In the genomic region with DNA sequence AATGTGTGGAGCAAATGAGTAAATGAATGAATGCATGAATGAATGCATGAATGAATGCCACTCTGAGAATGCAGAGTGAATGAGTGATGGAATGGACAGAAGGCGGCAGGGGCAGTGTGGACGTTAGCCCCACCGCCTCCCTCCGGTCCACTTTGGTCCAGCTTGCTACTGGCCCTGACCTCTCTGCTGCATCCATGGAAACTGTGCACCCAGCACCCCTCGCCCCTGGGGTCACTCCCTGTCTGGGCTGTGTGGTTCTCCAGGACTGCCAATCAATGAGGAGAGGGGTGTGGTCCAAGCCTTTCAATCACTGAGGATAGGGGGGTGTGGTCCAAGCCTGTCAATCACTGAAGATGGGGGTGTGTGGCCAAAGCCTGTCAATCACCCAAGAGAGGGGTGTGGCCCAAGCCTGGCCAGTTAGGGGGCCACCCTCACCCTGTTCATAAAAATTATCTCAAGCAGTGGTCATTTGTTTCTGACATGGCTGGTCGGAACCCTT, we compare ENCODE assay signal across 9 cellular contexts. TPM values are rescaled to one million over a fixed set of nuclear protein-coding genes. Genes with fewer than 3 reads are reported as not detected.
DNase-seq lines count a peak whose midpoint lies in the region; ATAC-seq and TF ChIP-seq lines count a peak whose summit lies in the region.
"Had no signal": no experiment of that assay in that cellular context is flagged by ENCODE, and none has a peak within 500 bp of the region (broad histone marks: within the 10 kb centered on the region; RNA-seq: fewer than 3 reads in every experiment).

No MANE protein-coding gene starts in this region.

- no peaks in the 10 kb centered on the region for H3K9me3 ChIP-seq in left lung

- H3K4me3 Mint-ChIP-seq in activated CD4-positive, alpha-beta memory T cell treated with anti-CD3 and anti-CD28 coated beads, Interleukin-2, amount 10 ng/mL, durations not matched to agents 7 days and 5 days, result no peak overlapping the region
- no peak overlapping the region for H3K4me3 Mint-ChIP-seq in mesothelial cell of epicardium

- peak overlapping the region; percentile 67 for H3K27ac Mint-ChIP-seq in activated CD4-positive, alpha-beta memory T cell treated with anti-CD3 and anti-CD28 coated beads, Interleukin-2, amount 10 ng/mL, durations not matched to agents 7 days and 5 days
- no peak overlapping the region for H3K27ac Mint-ChIP-seq in mesothelial cell of epicardium

- H3K36me3 Mint-ChIP-seq in activated CD4-positive, alpha-beta memory T cell treated with anti-CD3 and anti-CD28 coated beads, Interleukin-2, amount 10 ng/mL, durations not matched to agents 7 days and 5 days (ENCODE audit: low read depth), result peaks cover 70% of the 10 kb centered on the region
- no peaks in the 10 kb centered on the region for H3K36me3 Mint-ChIP-seq in mesothelial cell of epicardium

- DNase-seq in D341Med (ENCODE audit: low spot score) (peak; percentile 67), left lung (no peak), NCI-H128 (lab: John Stamatoyannopoulos, UW; ENCODE audit: unreplicated experiment) (no peak), mesothelial cell of epicardium (ENCODE audit: low spot score in 2 of 2, unreplicated experiment in 2 of 2) (no peak), kidney glomerular epithelial cell (lab: John Stamatoyannopoulos, UW) (no peak)
- peak; percentile 80 for DNase-seq in activated CD4-positive, alpha-beta memory T cell treated with anti-CD3 and anti-CD28 coated beads, Interleukin-2, amount 10 ng/mL, durations not matched to agents 7 days and 5 days

- H3K4me1 ChIP-seq in left lung, result peaks cover 0 to 17% of the 10 kb centered on the region in 2 donors

- H3K4me1 Mint-ChIP-seq in activated CD4-positive, alpha-beta memory T cell treated with anti-CD3 and anti-CD28 coated beads, Interleukin-2, amount 10 ng/mL, durations not matched to agents 7 days and 5 days, result peaks cover 51% of the 10 kb centered on the region
- no peaks in the 10 kb centered on the region for H3K4me1 Mint-ChIP-seq in mesothelial cell of epicardium

- no peaks in the 10 kb centered on the region for H3K27me3 Mint-ChIP-seq in activated CD4-positive, alpha-beta memory T cell treated with anti-CD3 and anti-CD28 coated beads, Interleukin-2, amount 10 ng/mL, durations not matched to agents 7 days and 5 days
- H3K27me3 Mint-ChIP-seq in mesothelial cell of epicardium (ENCODE audit: low read depth), result no peaks in the 10 kb centered on the region

- H3K27ac ChIP-seq in left lung, result no peak overlapping the region

- CTCF ChIA-PET in activated CD4-positive, alpha-beta memory T cell treated with anti-CD3 and anti-CD28 coated beads, Interleukin-2, amount 10 ng/mL, durations not matched to agents 7 days and 5 days (lab: Charles Lee), result no interaction called here

- ATAC-seq in GM19372 (IDR thresholded peaks at IDR 0.05; ENCODE audit: low read depth, unreplicated experiment) (peak; percentile 75), HG03139 (IDR thresholded peaks at IDR 0.05; ENCODE audit: unreplicated experiment) (peak; percentile 74), left lung (peak; percentile 24)

- TF ChIP-seq CTCF in left lung (IDR thresholded peaks at IDR 0.05) (no peak), mesothelial cell of epicardium (IDR thresholded peaks at IDR 0.05; ENCODE audit: unreplicated experiment) (no peak)

- H3K9me3 Mint-ChIP-seq in activated CD4-positive, alpha-beta memory T cell treated with anti-CD3 and anti-CD28 coated beads, Interleukin-2, amount 10 ng/mL, durations not matched to agents 7 days and 5 days, result peaks cover 15% of the 10 kb centered on the region
- H3K9me3 Mint-ChIP-seq in mesothelial cell of epicardium, result peaks cover 5% of the 10 kb centered on the region

- H3K27me3 ChIP-seq in left lung, result no peaks in the 10 kb centered on the region

- intact Hi-C loops in left lung (cut with DNase I), result no loop called here

- no peaks in the 10 kb centered on the region for H3K36me3 ChIP-seq in left lung

- POLR2A ChIA-PET in activated CD4-positive, alpha-beta memory T cell treated with anti-CD3 and anti-CD28 coated beads, Interleukin-2, amount 10 ng/mL, durations not matched to agents 7 days and 5 days (lab: Charles Lee), result no interaction called here

- no peak overlapping the region for H3K4me3 ChIP-seq in left lung

RNA-seq across cellular contexts. Expression of gene ASMTL, which starts 39.2 kb away (rescaled TPM):
- 10 to 100 TPM; 62.2 to 63.3 TPM for total RNA-seq in activated CD4-positive, alpha-beta memory T cell treated with anti-CD3 and anti-CD28 coated beads, Interleukin-2, amount 10 ng/mL, durations not matched to agents 7 days and 5 days
- total RNA-seq in left lung, result 10 to 100 TPM; 18.6 to 19.6 TPM
- total RNA-seq in mesothelial cell of epicardium, result 30.1 to 31.9 TPM (median 31.2 TPM) in 3 replicates

RNA-seq across cellular contexts. Expression of gene P2RY8, which starts 45.1 kb away (rescaled TPM):
- 100 to 1,000 TPM; 177 to 180 TPM for total RNA-seq in activated CD4-positive, alpha-beta memory T cell treated with anti-CD3 and anti-CD28 coated beads, Interleukin-2, amount 10 ng/mL, durations not matched to agents 7 days and 5 days
- total RNA-seq in left lung, result 1 to 10 TPM; 1.5 to 6.9 TPM
- not detected in 3 replicates for total RNA-seq in mesothelial cell of epicardium
- total RNA-seq: epithelial cell of proximal tubule had no signal

Comparison
In these comparisons a context has a peak if more than half of its experiments do, and no peak if none do; other contexts are left out.
1. DNase-seq: peak in D341Med (single experiment) and activated CD4-positive, alpha-beta memory T cell treated with anti-CD3 and anti-CD28 coated beads, Interleukin-2, amount 10 ng/mL, durations not matched to agents 7 days and 5 days (single experiment); none in left lung (0 of 2), NCI-H128 (single experiment), mesothelial cell of epicardium (0 of 2) and kidney glomerular epithelial cell (single experiment).
2. ATAC-seq: peak in every context shown above with its lines; median percentile 75 in GM19372; 74 in HG03139; 24 in left lung.
3. RNA of gene P2RY8, which starts 45.1 kb away (total RNA-seq): 177 to 180 TPM in activated CD4-positive, alpha-beta memory T cell treated with anti-CD3 and anti-CD28 coated beads, Interleukin-2, amount 10 ng/mL, durations not matched to agents 7 days and 5 days; 1.5 to 6.9 TPM in left lung and not detected in mesothelial cell of epicardium; every median in the first group is over 10 times any median in the second.